ENCODE assay signal across 21 cellular contexts in genomic region chr1:89918794-89919155, GRCh38.
A peak's percentile ranks its signal among the peaks of the same experiment; 100 is the strongest.
DNase-seq lines count a peak whose midpoint lies in the region.
"Had no signal": no experiment of that assay in that cellular context is flagged by ENCODE, and none has a peak within 500 bp of the region (broad histone marks: within the 10 kb centered on the region; RNA-seq: fewer than 3 reads in every experiment).

No MANE protein-coding gene starts in this region.

- H3K9me3 Mint-ChIP-seq in activated CD4-positive, alpha-beta T cell treated with anti-CD3 and anti-CD28 coated beads, Interleukin-2, amount 10 ng/mL, durations not matched to agents 7 days and 5 days: peaks cover 5% of the 10 kb centered on the region
- H3K9me3 Mint-ChIP-seq: CD14-positive monocyte; stimulated activated memory B cell treated with anti-CD40 and anti-IgM and Interleukin-4, amounts not matched to agents 10 μg/mL and 1 μg/mL and 100 μg/mL, for 72 hours had no signal

- H3K9ac ChIP-seq in skeletal muscle tissue (ENCODE audit: low read depth in 1 of 3, low read length in 3 of 3): no peak overlapping the region

- POLR2A ChIA-PET in activated CD4-positive, alpha-beta T cell treated with anti-CD3 and anti-CD28 coated beads, Interleukin-2, amount 10 ng/mL, durations not matched to agents 7 days and 5 days (lab: Charles Lee): no interaction called here

- no peaks in the 10 kb centered on the region for H3K27me3 ChIP-seq in skeletal muscle tissue (ENCODE audit: control insufficient read depth in 3 of 3, insufficient read depth in 3 of 3, low read length in 3 of 3)
- H3K27me3 ChIP-seq: breast epithelium, hepatocyte had no signal

- H3K27me3 Mint-ChIP-seq in activated CD4-positive, alpha-beta T cell treated with anti-CD3 and anti-CD28 coated beads, Interleukin-2, amount 10 ng/mL, durations not matched to agents 7 days and 5 days: no peaks in the 10 kb centered on the region
- H3K27me3 Mint-ChIP-seq: activated naive CD8-positive, alpha-beta T cell treated with anti-CD3 and anti-CD28 coated beads, Interleukin-2, amount 10 ng/mL, durations not matched to agents 7 days and 5 days; stimulated activated memory B cell treated with anti-CD40 and anti-IgM and Interleukin-4, amounts not matched to agents 10 μg/mL and 1 μg/mL and 100 μg/mL, for 72 hours had no signal

- H3K36me3 ChIP-seq in skeletal muscle tissue (ENCODE audit: control insufficient read depth in 3 of 3, insufficient read depth in 3 of 3, low read length in 3 of 3): no peaks in the 10 kb centered on the region
- H3K36me3 ChIP-seq: breast epithelium had no signal

- H3K4me3 Mint-ChIP-seq in activated CD4-positive, alpha-beta T cell treated with anti-CD3 and anti-CD28 coated beads, Interleukin-2, amount 10 ng/mL, durations not matched to agents 7 days and 5 days: no peak overlapping the region
- H3K4me3 Mint-ChIP-seq: activated naive CD8-positive, alpha-beta T cell treated with anti-CD3 and anti-CD28 coated beads, Interleukin-2, amount 10 ng/mL, durations not matched to agents 7 days and 5 days; CD14-positive monocyte; stimulated activated memory B cell treated with anti-CD40 and anti-IgM and Interleukin-4, amounts not matched to agents 10 μg/mL and 1 μg/mL and 100 μg/mL, for 72 hours had no signal

- no peak overlapping the region for H3K27ac Mint-ChIP-seq in activated CD4-positive, alpha-beta T cell treated with anti-CD3 and anti-CD28 coated beads, Interleukin-2, amount 10 ng/mL, durations not matched to agents 7 days and 5 days
- H3K27ac Mint-ChIP-seq: activated naive CD8-positive, alpha-beta T cell treated with anti-CD3 and anti-CD28 coated beads, Interleukin-2, amount 10 ng/mL, durations not matched to agents 7 days and 5 days; stimulated activated memory B cell treated with anti-CD40 and anti-IgM and Interleukin-4, amounts not matched to agents 10 μg/mL and 1 μg/mL and 100 μg/mL, for 72 hours had no signal

- DNase-seq in DMS 273 (lab: John Stamatoyannopoulos, UW; ENCODE audit: unreplicated experiment) (peak; percentile 38), DMS 273 treated with DMSO at 0.1 percent for 48 hours (lab: John Stamatoyannopoulos, UW) (no peak), NCI-H82 treated with DMSO at 0.1 percent for 48 hours (lab: John Stamatoyannopoulos, UW; ENCODE audit: unreplicated experiment) (peak; percentile 32), glomerular visceral epithelial cell (ENCODE audit: extremely low spot score) (peak; percentile 46), AG08396 (ENCODE audit: low spot score) (no peak)
- no peak for DNase-seq in activated CD4-positive, alpha-beta T cell treated with anti-CD3 and anti-CD28 coated beads, Interleukin-2, amount 10 ng/mL, durations not matched to agents 7 days and 5 days
- DNase-seq in stimulated activated CD4-positive, alpha-beta T cell treated with anti-CD3 and anti-CD28 coated beads, Interleukin-15, amount 100 ng/mL, for 24 hours: no peak
- DNase-seq: activated CD4-positive, alpha-beta T cell treated with anti-CD3 and anti-CD28 coated beads, Interleukin-2, amount 50 U/mL, for 1 hour; activated naive CD8-positive, alpha-beta T cell treated with anti-CD3 and anti-CD28 coated beads, Interleukin-2, amount 10 ng/mL, durations not matched to agents 7 days and 5 days; activated T-cell treated with anti-CD3 and anti-CD28 coated beads for 4 hours; dermis blood vessel endothelial cell; MV-4-11; NCI-H2029 had no signal

- no peaks in the 10 kb centered on the region for H3K9me3 ChIP-seq in skeletal muscle tissue (ENCODE audit: control insufficient read depth in 3 of 3, low read length in 3 of 3)
- H3K9me3 ChIP-seq: breast epithelium had no signal

- H3K4me1 Mint-ChIP-seq in activated CD4-positive, alpha-beta T cell treated with anti-CD3 and anti-CD28 coated beads, Interleukin-2, amount 10 ng/mL, durations not matched to agents 7 days and 5 days: no peaks in the 10 kb centered on the region

- peaks cover 0 to 9% (median 7%) of the 10 kb centered on the region in 3 donors for H3K4me1 ChIP-seq in skeletal muscle tissue (ENCODE audit: control insufficient read depth in 3 of 3, insufficient read depth in 3 of 3, low read length in 3 of 3)
- H3K4me1 ChIP-seq: breast epithelium had no signal

- H3K27ac ChIP-seq in skeletal muscle tissue (ENCODE audit: low read depth, low read length): peak overlapping the region; percentile 23
- H3K27ac ChIP-seq: 22Rv1, breast epithelium, hepatocyte, SK-N-MC, skin epidermis had no signal

- peaks cover 33% of the 10 kb centered on the region for H3K36me3 Mint-ChIP-seq in activated CD4-positive, alpha-beta T cell treated with anti-CD3 and anti-CD28 coated beads, Interleukin-2, amount 10 ng/mL, durations not matched to agents 7 days and 5 days (ENCODE audit: low read depth)

- CTCF ChIA-PET in activated CD4-positive, alpha-beta T cell treated with anti-CD3 and anti-CD28 coated beads, Interleukin-2, amount 10 ng/mL, durations not matched to agents 7 days and 5 days (lab: Charles Lee): interaction anchor here (0.9 to 1.4 kb wide), 3 partner anchors 9 to 75 kb away, joined by 4 to 6 read pairs (median 4); no protein-coding TSS in a partner anchor

- no peak overlapping the region for H3K4me3 ChIP-seq in skeletal muscle tissue (ENCODE audit: low read length in 3 of 3)
- H3K4me3 ChIP-seq: breast epithelium, hepatocyte, SK-N-MC, skin epidermis had no signal

Comparison
In these comparisons a context has a peak if more than half of its experiments do, and no peak if none do; other contexts are left out.
1. DNase-seq: peak in DMS 273 (single experiment), NCI-H82 treated with DMSO at 0.1 percent for 48 hours (single experiment) and glomerular visceral epithelial cell (single experiment); none in DMS 273 treated with DMSO at 0.1 percent for 48 hours (single experiment), activated CD4-positive, alpha-beta T cell treated with anti-CD3 and anti-CD28 coated beads, Interleukin-2, amount 10 ng/mL, durations not matched to agents 7 days and 5 days (single experiment), AG08396 (single experiment) and stimulated activated CD4-positive, alpha-beta T cell treated with anti-CD3 and anti-CD28 coated beads, Interleukin-15, amount 100 ng/mL, for 24 hours (single experiment).